8 cellular contexts compared by ENCODE assay signal in the genomic region with DNA sequence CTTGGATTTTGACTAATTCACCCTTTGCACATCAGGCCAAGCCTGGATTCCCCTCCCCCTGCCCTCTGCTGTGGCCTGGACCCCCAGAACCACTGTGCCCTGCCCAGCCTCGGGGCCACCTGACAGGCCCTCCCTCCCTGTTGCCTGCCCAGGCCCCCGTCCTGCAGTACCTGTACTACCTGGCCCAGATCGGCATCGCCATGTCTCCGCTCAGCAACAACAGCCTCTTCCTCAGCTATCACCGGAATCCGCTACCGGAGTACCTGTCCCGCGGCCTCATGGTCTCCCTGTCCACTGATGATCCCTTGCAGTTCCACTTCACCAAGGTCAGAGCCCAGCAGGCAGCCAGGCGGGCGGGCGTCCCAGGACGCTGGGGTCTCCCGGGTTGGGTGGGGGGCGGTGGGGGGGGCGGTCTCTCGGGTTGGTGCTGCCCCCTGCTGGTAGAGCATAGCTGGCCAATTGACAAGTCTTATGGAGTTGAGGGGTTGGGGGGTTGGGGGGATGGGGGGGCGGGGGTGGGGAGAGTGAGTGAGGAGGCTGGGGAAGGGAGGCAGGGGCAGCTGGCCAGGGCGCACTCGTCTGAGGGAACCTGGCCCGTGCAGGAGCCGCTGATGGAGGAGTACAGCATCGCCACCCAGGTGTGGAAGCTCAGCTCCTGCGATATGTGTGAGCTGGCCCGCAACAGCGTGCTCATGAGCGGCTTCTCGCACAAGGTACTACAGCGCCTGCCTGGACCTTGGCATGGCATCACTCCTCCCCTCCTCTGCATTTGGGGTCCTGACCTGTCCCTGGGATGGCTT. TPM values are rescaled to one million over a fixed set of nuclear protein-coding genes. Genes with fewer than 3 reads are reported as not detected.
DNase-seq lines count a peak whose midpoint lies in the region; ATAC-seq and TF ChIP-seq lines count a peak whose summit lies in the region.

No MANE protein-coding gene starts in this region.

- peaks cover 20 to 55% of the 10 kb centered on the region in 2 experiments for H3K36me3 ChIP-seq in SK-N-SH (replicated peaks in 1 of 2; ENCODE audit: control insufficient read depth in 1 of 2, insufficient read depth in 2 of 2, low read length in 1 of 2)
- peaks cover 64% of the 10 kb centered on the region for H3K36me3 ChIP-seq in WERI-Rb-1
- H3K36me3 ChIP-seq in esophagus muscularis mucosa: peaks cover 28 to 55% (median 54%) of the 10 kb centered on the region in 4 donors

- TF ChIP-seq RAD21 in SK-N-SH (IDR thresholded peaks at IDR 0.05; ENCODE audit: low read length): no peak

- H3K27ac ChIP-seq in SK-N-SH (ENCODE audit: low read depth in 2 of 2, low read length in 1 of 2) (peak overlapping the region in 1 of 2 experiments; percentile 97; a peak in 2 of 4 replicates), WERI-Rb-1 (no peak overlapping the region), esophagus muscularis mucosa (replicated peaks in 1 of 4) (no peak overlapping the region)

- H4K20me1 ChIP-seq in SK-N-SH (ENCODE audit: insufficient read depth): peaks cover 12% of the 10 kb centered on the region

- no peak for ATAC-seq in SK-N-SH treated with all-trans-retinoic acid at 6 μM for 48 hours
- no peak for ATAC-seq in GM18909 (IDR thresholded peaks at IDR 0.05; ENCODE audit: poor library complexity, unreplicated experiment)
- no peak for ATAC-seq in HG02885 (IDR thresholded peaks at IDR 0.05; ENCODE audit: poor library complexity, unreplicated experiment)

- peaks cover 4% of the 10 kb centered on the region for H3F3A ChIP-seq in SK-N-SH (replicated peaks; ENCODE audit: insufficient read depth)

- CTCF ChIA-PET in SK-N-SH (lab: Yijun Ruan, JAX): interaction anchor here (0.5 to 11.9 kb wide), 17 partner anchors 10 to 353 kb away, joined by 3 to 114 read pairs (median 4); a partner anchor contains a TSS

- H3K9ac ChIP-seq in SK-N-SH: no peak overlapping the region

- no peaks in the 10 kb centered on the region for H3K79me2 ChIP-seq in SK-N-SH (ENCODE audit: insufficient read depth)

- TF ChIP-seq CTCF in SK-N-SH (IDR thresholded peaks at IDR 0.05) (0 out of 2 replicates have a peak, but pooled peaks have one; percentile 4), WERI-Rb-1 (IDR thresholded peaks at IDR 0.05; ENCODE audit: low read depth, low read length) (peak; percentile 33), esophagus muscularis mucosa (IDR thresholded peaks at IDR 0.05) (peak in 2 of 3 experiments; percentile 48 to 54)

- no peak overlapping the region for H2AFZ ChIP-seq in SK-N-SH (ENCODE audit: low read depth)

- DNase-seq in SK-N-SH (peak; percentile 84), WERI-Rb-1 (peak; percentile 59), esophagus muscularis mucosa (ENCODE audit: extremely low spot score) (peak; percentile 70), glomerular visceral epithelial cell (ENCODE audit: extremely low spot score) (no peak)
- peak; percentile 48 for DNase-seq in stimulated activated CD4-positive, alpha-beta T cell treated with anti-CD3 and anti-CD28 coated beads, Interleukin-4, amount 100 ng/mL, for 1 hour

- TF ChIP-seq EP300 in SK-N-SH (IDR thresholded peaks at IDR 0.05; ENCODE audit: borderline replicate concordance in 1 of 2, low read depth in 1 of 2, low read length in 1 of 2): no peak
- TF ChIP-seq EP300 in esophagus muscularis mucosa (IDR thresholded peaks at IDR 0.05): no peak

- H3K4me3 ChIP-seq in SK-N-SH (ENCODE audit: low read depth in 2 of 2, low read length in 1 of 2) (no peak overlapping the region), WERI-Rb-1 (ENCODE audit: low read depth, low read length) (no peak overlapping the region), esophagus muscularis mucosa (no peak overlapping the region)

- H3K27me3 ChIP-seq in SK-N-SH (ENCODE audit: insufficient read depth): no peaks in the 10 kb centered on the region
- no peaks in the 10 kb centered on the region for H3K27me3 ChIP-seq in WERI-Rb-1 (ENCODE audit: insufficient read depth, low read depth, severe bottlenecking)
- no peaks in the 10 kb centered on the region for H3K27me3 ChIP-seq in esophagus muscularis mucosa

- peaks cover 0 to 46% of the 10 kb centered on the region in 2 experiments; a peak in 2 of 4 replicates for H3K4me1 ChIP-seq in SK-N-SH (ENCODE audit: control insufficient read depth in 1 of 2, insufficient read depth in 2 of 2, low read depth in 1 of 2, low read length in 1 of 2)
- peaks cover 0 to 28% (median 12%) of the 10 kb centered on the region in 4 donors for H3K4me1 ChIP-seq in esophagus muscularis mucosa

- H3K4me2 ChIP-seq in SK-N-SH: no peak overlapping the region

- intact Hi-C loops in esophagus muscularis mucosa (cut with DNase I): no loop called here

- no peak for TF ChIP-seq POLR2A in esophagus muscularis mucosa (IDR thresholded peaks at IDR 0.05; ENCODE audit: low read depth)

- H3K9me3 ChIP-seq in SK-N-SH (no peaks in the 10 kb centered on the region; the same call in 1 of the 2 replicates), WERI-Rb-1 (ENCODE audit: severe bottlenecking) (no peaks in the 10 kb centered on the region), esophagus muscularis mucosa (no peaks in the 10 kb centered on the region)

- no peaks in the 10 kb centered on the region for H3K9me2 ChIP-seq in SK-N-SH

- WGBS in SK-N-SH (ENCODE audit: low lambda C conversion rate): 65% methylated on average over 15 of the region's 30 CpGs
- 91% methylated on average over 16 of the region's 30 CpGs for WGBS in esophagus muscularis mucosa

- POLR2A ChIA-PET in SK-N-SH (lab: Yijun Ruan, JAX): interaction anchor here (4.3 kb wide), 1 partner anchor 82 kb away, joined by 26 read pairs; a partner anchor contains a TSS

TF ChIP-seq in SK-N-SH, 30 proteins besides CTCF, POLR2A, EP300 and RAD21 (continues in another document):
- TF ChIP-seq, protein P1, sequence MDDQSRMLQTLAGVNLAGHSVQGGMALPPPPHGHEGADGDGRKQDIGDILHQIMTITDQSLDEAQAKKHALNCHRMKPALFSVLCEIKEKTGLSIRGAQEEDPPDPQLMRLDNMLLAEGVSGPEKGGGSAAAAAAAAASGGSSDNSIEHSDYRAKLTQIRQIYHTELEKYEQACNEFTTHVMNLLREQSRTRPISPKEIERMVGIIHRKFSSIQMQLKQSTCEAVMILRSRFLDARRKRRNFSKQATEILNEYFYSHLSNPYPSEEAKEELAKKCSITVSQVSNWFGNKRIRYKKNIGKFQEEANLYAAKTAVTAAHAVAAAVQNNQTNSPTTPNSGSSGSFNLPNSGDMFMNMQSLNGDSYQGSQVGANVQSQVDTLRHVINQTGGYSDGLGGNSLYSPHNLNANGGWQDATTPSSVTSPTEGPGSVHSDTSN (IDR thresholded peaks at IDR 0.05): no peak
- no peak for TF ChIP-seq RFX5 (IDR thresholded peaks at IDR 0.05; ENCODE audit: low read length)
- TF ChIP-seq JUND (IDR thresholded peaks at IDR 0.05): no peak
- no peak for TF ChIP-seq SIN3A (IDR thresholded peaks at IDR 0.05; ENCODE audit: borderline replicate concordance, low read depth, low read length)

TF ChIP-seq in SK-N-SH treated with all-trans-retinoic acid at 6 μM for 48 hours, 23 proteins besides CTCF, POLR2A, EP300 and RAD21:
- no peak for TF ChIP-seq ARNTL (CRISPR knock-in tag; IDR thresholded peaks at IDR 0.05; ENCODE audit: borderline replicate concordance, low read depth)
TF ChIP-seq in SK-N-SH treated with all-trans-retinoic acid at 6 μM for 48 hours: peak in this region for 0.

RNA-seq across cellular contexts. Expression of a gene that starts 10.6 kb away (rescaled TPM):
- 59.1 and 63.7 TPM in 2 replicates for polyA plus RNA-seq in SK-N-SH (2012; rRNA removed)
- polyA plus RNA-seq in SK-N-SH (2012; cell fraction: cytosol; rRNA removed): 14.5 and 22.9 TPM in 2 replicates
- polyA plus RNA-seq in SK-N-SH (2012; cell fraction: nucleus; rRNA removed): 359 and 387 TPM in 2 replicates
- 10 to 100 TPM; 23.7 to 38.8 (median 33.2) TPM for total RNA-seq in esophagus muscularis mucosa

RNA-seq across cellular contexts. Expression of a gene that starts 10.9 kb away (rescaled TPM):
- polyA plus RNA-seq in SK-N-SH (2012; rRNA removed): 0.16 TPM in 2 replicates
- polyA plus RNA-seq in SK-N-SH (2012; cell fraction: cytosol; rRNA removed): 0.14 and 0.18 TPM in 2 replicates
- 0.04 and 0.19 TPM in 2 replicates for polyA plus RNA-seq in SK-N-SH (2012; cell fraction: nucleus; rRNA removed)
- total RNA-seq in esophagus muscularis mucosa: under 1 TPM in 1 of 4 donors, not detected in 3; 0.33 TPM

RNA-seq across cellular contexts. Expression of a gene that starts 25.6 kb away (rescaled TPM):
- polyA plus RNA-seq in SK-N-SH (2012; rRNA removed): 34.2 and 36.1 TPM in 2 replicates
- polyA plus RNA-seq in SK-N-SH (2012; cell fraction: cytosol; rRNA removed): 25.0 and 27.9 TPM in 2 replicates
- polyA plus RNA-seq in SK-N-SH (2012; cell fraction: nucleus; rRNA removed): 35.2 and 36.6 TPM in 2 replicates
- 10 to 100 TPM; 33.1 to 43.1 (median 39.1) TPM for total RNA-seq in esophagus muscularis mucosa

RNA-seq across cellular contexts. Expression of a gene that starts 37.6 kb away (rescaled TPM):
- polyA plus RNA-seq in SK-N-SH (2012; rRNA removed): 70.2 and 97.6 TPM in 2 replicates
- polyA plus RNA-seq in SK-N-SH (2012; cell fraction: cytosol; rRNA removed): 23.0 and 24.2 TPM in 2 replicates
- 693 and 732 TPM in 2 replicates for polyA plus RNA-seq in SK-N-SH (2012; cell fraction: nucleus; rRNA removed)
- total RNA-seq in esophagus muscularis mucosa: 10 to 100 TPM; 19.9 to 59.0 (median 39.3) TPM

RNA-seq across cellular contexts. Expression of a gene that starts 57.3 kb away (rescaled TPM):
- not detected in 2 replicates for polyA plus RNA-seq in SK-N-SH (2012; rRNA removed)
- polyA plus RNA-seq in SK-N-SH (2012; cell fraction: cytosol; rRNA removed): 0.03 TPM in 2 replicates
- polyA plus RNA-seq in SK-N-SH (2012; cell fraction: nucleus; rRNA removed): 0.14 and 0.17 TPM in 2 replicates
- total RNA-seq in esophagus muscularis mucosa: 10 to 100 TPM in 1 of 4 donors, not detected in 3; 23.1 TPM
